ENCODE assay signal across 1 cellular context in the genomic region with DNA sequence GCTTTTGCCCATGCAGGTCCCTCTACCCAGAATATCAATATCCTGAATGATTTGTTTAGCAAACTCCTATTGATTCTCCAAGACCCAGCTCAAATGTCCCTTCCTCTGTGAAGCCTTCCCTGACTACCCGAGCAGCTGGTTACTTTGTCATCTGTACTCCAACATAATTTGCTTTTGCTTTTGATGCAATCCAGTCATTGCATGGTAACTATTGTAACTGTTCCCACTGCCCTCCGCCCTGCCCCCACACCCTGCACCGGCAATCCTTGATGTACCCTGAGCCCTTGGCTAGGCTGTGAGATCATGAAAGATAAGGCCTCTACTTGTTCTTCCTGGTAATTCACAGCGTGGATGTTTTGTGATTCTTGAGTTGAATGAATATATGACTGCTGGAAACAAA.
A peak's percentile ranks its signal among the peaks of the same experiment; 100 is the strongest.
TF ChIP-seq lines count a peak whose summit lies in the region.

No MANE protein-coding gene starts in this region.

TF ChIP-seq in liver, 16 proteins besides CTCF, POLR2A, EP300 and RAD21 (continued from another document):
- TF ChIP-seq, protein P1, sequence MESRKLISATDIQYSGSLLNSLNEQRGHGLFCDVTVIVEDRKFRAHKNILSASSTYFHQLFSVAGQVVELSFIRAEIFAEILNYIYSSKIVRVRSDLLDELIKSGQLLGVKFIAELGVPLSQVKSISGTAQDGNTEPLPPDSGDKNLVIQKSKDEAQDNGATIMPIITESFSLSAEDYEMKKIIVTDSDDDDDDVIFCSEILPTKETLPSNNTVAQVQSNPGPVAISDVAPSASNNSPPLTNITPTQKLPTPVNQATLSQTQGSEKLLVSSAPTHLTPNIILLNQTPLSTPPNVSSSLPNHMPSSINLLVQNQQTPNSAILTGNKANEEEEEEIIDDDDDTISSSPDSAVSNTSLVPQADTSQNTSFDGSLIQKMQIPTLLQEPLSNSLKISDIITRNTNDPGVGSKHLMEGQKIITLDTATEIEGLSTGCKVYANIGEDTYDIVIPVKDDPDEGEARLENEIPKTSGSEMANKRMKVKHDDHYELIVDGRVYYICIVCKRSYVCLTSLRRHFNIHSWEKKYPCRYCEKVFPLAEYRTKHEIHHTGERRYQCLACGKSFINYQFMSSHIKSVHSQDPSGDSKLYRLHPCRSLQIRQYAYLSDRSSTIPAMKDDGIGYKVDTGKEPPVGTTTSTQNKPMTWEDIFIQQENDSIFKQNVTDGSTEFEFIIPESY (IDR thresholded peaks at IDR 0.05) = no peak
- no peak for TF ChIP-seq TAF1 (conservative IDR thresholded peaks at IDR 0.05)
- TF ChIP-seq RXRA (IDR thresholded peaks at IDR 0.05) = peak; percentile 14 to 30
- no peak for TF ChIP-seq JUND (IDR thresholded peaks at IDR 0.05)
- no peak for TF ChIP-seq GABPA (IDR thresholded peaks at IDR 0.05 in 1 of 2, conservative IDR thresholded peaks at IDR 0.05 in 1 of 2)
- TF ChIP-seq HNF4A (conservative IDR thresholded peaks at IDR 0.05) = peak; percentile 52 to 55
